ENCODE assay signal across 2 cellular contexts in genomic region chr15:65769482-65769881, GRCh38.
TF ChIP-seq lines count a peak whose summit lies in the region.

No MANE protein-coding gene starts in this region.

TF ChIP-seq in GM23338, 12 proteins besides CTCF, POLR2A, EP300 and RAD21:
- TF ChIP-seq EZH2phosphoT487 (IDR thresholded peaks at IDR 0.05; ENCODE audit: unreplicated experiment) (no peak), EZH2 (IDR thresholded peaks at IDR 0.05; ENCODE audit: low read depth, unreplicated experiment) (no peak), POLR2AphosphoS5 (IDR thresholded peaks at IDR 0.05; ENCODE audit: low read depth) (no peak), ZNF331 (CRISPR knock-in tag; IDR thresholded peaks at IDR 0.05; ENCODE audit: low read depth) (no peak)
- TF ChIP-seq, protein P1, sequence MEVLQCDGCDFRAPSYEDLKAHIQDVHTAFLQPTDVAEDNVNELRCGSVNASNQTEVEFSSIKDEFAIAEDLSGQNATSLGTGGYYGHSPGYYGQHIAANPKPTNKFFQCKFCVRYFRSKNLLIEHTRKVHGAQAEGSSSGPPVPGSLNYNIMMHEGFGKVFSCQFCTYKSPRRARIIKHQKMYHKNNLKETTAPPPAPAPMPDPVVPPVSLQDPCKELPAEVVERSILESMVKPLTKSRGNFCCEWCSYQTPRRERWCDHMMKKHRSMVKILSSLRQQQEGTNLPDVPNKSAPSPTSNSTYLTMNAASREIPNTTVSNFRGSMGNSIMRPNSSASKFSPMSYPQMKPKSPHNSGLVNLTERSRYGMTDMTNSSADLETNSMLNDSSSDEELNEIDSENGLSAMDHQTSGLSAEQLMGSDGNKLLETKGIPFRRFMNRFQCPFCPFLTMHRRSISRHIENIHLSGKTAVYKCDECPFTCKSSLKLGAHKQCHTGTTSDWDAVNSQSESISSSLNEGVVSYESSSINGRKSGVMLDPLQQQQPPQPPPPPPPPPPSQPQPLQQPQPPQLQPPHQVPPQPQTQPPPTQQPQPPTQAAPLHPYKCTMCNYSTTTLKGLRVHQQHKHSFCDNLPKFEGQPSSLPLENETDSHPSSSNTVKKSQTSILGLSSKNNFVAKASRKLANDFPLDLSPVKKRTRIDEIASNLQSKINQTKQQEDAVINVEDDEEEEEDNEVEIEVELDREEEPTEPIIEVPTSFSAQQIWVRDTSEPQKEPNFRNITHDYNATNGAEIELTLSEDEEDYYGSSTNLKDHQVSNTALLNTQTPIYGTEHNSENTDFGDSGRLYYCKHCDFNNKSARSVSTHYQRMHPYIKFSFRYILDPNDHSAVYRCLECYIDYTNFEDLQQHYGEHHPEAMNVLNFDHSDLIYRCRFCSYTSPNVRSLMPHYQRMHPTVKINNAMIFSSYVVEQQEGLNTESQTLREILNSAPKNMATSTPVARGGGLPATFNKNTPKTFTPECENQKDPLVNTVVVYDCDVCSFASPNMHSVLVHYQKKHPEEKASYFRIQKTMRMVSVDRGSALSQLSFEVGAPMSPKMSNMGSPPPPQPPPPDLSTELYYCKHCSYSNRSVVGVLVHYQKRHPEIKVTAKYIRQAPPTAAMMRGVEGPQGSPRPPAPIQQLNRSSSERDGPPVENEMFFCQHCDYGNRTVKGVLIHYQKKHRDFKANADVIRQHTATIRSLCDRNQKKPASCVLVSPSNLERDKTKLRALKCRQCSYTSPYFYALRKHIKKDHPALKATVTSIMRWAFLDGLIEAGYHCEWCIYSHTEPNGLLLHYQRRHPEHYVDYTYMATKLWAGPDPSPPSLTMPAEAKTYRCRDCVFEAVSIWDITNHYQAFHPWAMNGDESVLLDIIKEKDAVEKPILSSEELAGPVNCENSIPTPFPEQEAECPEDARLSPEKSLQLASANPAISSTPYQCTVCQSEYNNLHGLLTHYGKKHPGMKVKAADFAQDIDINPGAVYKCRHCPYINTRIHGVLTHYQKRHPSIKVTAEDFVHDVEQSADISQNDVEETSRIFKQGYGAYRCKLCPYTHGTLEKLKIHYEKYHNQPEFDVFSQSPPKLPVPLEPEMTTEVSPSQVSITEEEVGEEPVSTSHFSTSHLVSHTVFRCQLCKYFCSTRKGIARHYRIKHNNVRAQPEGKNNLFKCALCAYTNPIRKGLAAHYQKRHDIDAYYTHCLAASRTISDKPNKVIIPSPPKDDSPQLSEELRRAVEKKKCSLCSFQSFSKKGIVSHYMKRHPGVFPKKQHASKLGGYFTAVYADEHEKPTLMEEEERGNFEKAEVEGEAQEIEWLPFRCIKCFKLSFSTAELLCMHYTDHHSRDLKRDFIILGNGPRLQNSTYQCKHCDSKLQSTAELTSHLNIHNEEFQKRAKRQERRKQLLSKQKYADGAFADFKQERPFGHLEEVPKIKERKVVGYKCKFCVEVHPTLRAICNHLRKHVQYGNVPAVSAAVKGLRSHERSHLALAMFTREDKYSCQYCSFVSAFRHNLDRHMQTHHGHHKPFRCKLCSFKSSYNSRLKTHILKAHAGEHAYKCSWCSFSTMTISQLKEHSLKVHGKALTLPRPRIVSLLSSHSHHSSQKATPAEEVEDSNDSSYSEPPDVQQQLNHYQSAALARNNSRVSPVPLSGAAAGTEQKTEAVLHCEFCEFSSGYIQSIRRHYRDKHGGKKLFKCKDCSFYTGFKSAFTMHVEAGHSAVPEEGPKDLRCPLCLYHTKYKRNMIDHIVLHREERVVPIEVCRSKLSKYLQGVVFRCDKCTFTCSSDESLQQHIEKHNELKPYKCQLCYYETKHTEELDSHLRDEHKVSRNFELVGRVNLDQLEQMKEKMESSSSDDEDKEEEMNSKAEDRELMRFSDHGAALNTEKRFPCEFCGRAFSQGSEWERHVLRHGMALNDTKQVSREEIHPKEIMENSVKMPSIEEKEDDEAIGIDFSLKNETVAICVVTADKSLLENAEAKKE (CRISPR knock-in tag; IDR thresholded peaks at IDR 0.05) = no peak

TF ChIP-seq in K562, 482 proteins besides CTCF, POLR2A, EP300 and RAD21:
- TF ChIP-seq C11orf30 (IDR thresholded peaks at IDR 0.05; ENCODE audit: low read depth) = peak; percentile 93
- TF ChIP-seq TCFL5 (CRISPR knock-in tag; conservative IDR thresholded peaks at IDR 0.05) = no peak
- TF ChIP-seq ZNF316 (IDR thresholded peaks at IDR 0.05) = peak; percentile 97
- peak; percentile 81 for TF ChIP-seq MAFG (tag; conservative IDR thresholded peaks at IDR 0.05)
- TF ChIP-seq ZNF407 (IDR thresholded peaks at IDR 0.05; ENCODE audit: low read depth) = no peak
- TF ChIP-seq MAFF (IDR thresholded peaks at IDR 0.05; ENCODE audit: low read length) = peak; percentile 78
- TF ChIP-seq MAFK (IDR thresholded peaks at IDR 0.05; ENCODE audit: low read length) = peak; percentile 87
